1 cellular context compared by ENCODE assay signal in genomic region chr15:45166792-45167630, GRCh38.
TF ChIP-seq lines count a peak whose summit lies in the region.

No MANE protein-coding gene starts in this region.

TF ChIP-seq in K562, 482 proteins besides CTCF, POLR2A, EP300 and RAD21 (continued from another document and continues in another):
- TF ChIP-seq HINFP (tag; conservative IDR thresholded peaks at IDR 0.05; ENCODE audit: low read depth) (no peak), PKNOX1 (IDR thresholded peaks at IDR 0.05) (no peak), GABPB1 (CRISPR knock-in tag; IDR thresholded peaks at IDR 0.05) (no peak), ZNF778 (CRISPR knock-in tag; IDR thresholded peaks at IDR 0.05) (no peak), SMAD3 (CRISPR knock-in tag; conservative IDR thresholded peaks at IDR 0.05) (no peak), ARHGAP35 (IDR thresholded peaks at IDR 0.05; ENCODE audit: partially characterized antibody) (no peak), SRSF9 (IDR thresholded peaks at IDR 0.05; ENCODE audit: borderline replicate concordance, low read depth, low read length) (no peak), REST (CRISPR knock-in tag; IDR thresholded peaks at IDR 0.05; ENCODE audit: low read depth) (peak; percentile 77; the same call in 1 of the 2 replicates), YY1 (IDR thresholded peaks at IDR 0.05; ENCODE audit: borderline replicate concordance in 1 of 3, control insufficient read depth in 1 of 3, extremely low read depth in 1 of 3, insufficient read depth in 3 of 3, insufficient read length in 1 of 3, insufficient replicate concordance in 2 of 3, low read depth in 1 of 3, low read length in 2 of 3) (peak in 2 of 3 experiments; percentile 69 to 80), ZBTB34 (CRISPR knock-in tag; IDR thresholded peaks at IDR 0.05) (no peak), SP2 (IDR thresholded peaks at IDR 0.05; ENCODE audit: extremely low read depth, low read depth, low read length, poor library complexity, severe bottlenecking) (no peak), BRD4 (IDR thresholded peaks at IDR 0.05) (no peak), SFPQ (IDR thresholded peaks at IDR 0.05; ENCODE audit: low read depth, low read length) (no peak), ARID2 (IDR thresholded peaks at IDR 0.05) (no peak), ZSCAN29 (IDR thresholded peaks at IDR 0.05) (no peak), BACH1 (tag; IDR thresholded peaks at IDR 0.05) (no peak), POLR3A (IDR thresholded peaks at IDR 0.05; ENCODE audit: borderline replicate concordance, extremely low read depth, insufficient read depth, insufficient read length) (no peak), HSF4 (CRISPR knock-in tag; IDR thresholded peaks at IDR 0.05; ENCODE audit: borderline replicate concordance) (no peak), SNIP1 (IDR thresholded peaks at IDR 0.05; ENCODE audit: low read depth) (no peak), HNRNPK (IDR thresholded peaks at IDR 0.05; ENCODE audit: low read depth, low read length, poor library complexity, severe bottlenecking) (no peak), ZNF263 (CRISPR knock-in tag; IDR thresholded peaks at IDR 0.05; ENCODE audit: borderline replicate concordance) (no peak), ZFP1 (CRISPR knock-in tag; IDR thresholded peaks at IDR 0.05) (no peak), NELFE (IDR thresholded peaks at IDR 0.05; ENCODE audit: insufficient read depth, insufficient read length) (no peak), TFE3 (CRISPR knock-in tag; IDR thresholded peaks at IDR 0.05) (no peak), ETS2 (tag; IDR thresholded peaks at IDR 0.05; ENCODE audit: borderline replicate concordance, poor library complexity, severe bottlenecking) (no peak), BRCA1 (IDR thresholded peaks at IDR 0.05) (no peak), BRCA1 (CRISPR knock-in tag; IDR thresholded peaks at IDR 0.05) (no peak), RB1 (IDR thresholded peaks at IDR 0.05; ENCODE audit: low read depth) (peak; percentile 88), CREB3L1 (IDR thresholded peaks at IDR 0.05; ENCODE audit: borderline replicate concordance, low read depth) (no peak), KHSRP (IDR thresholded peaks at IDR 0.05) (no peak), ZEB2 (IDR thresholded peaks at IDR 0.05) (no peak), SPI1 (IDR thresholded peaks at IDR 0.05; ENCODE audit: borderline replicate concordance, low read depth, low read length) (peak; percentile 56), ZZZ3 (IDR thresholded peaks at IDR 0.05) (no peak), ZNF318 (IDR thresholded peaks at IDR 0.05; ENCODE audit: borderline replicate concordance in 1 of 2, low read depth in 1 of 2) (no peak), BRD9 (IDR thresholded peaks at IDR 0.05; ENCODE audit: low read depth, partially characterized antibody) (no peak)
